ENCODE assay signal across 18 cellular contexts in the genomic region with DNA sequence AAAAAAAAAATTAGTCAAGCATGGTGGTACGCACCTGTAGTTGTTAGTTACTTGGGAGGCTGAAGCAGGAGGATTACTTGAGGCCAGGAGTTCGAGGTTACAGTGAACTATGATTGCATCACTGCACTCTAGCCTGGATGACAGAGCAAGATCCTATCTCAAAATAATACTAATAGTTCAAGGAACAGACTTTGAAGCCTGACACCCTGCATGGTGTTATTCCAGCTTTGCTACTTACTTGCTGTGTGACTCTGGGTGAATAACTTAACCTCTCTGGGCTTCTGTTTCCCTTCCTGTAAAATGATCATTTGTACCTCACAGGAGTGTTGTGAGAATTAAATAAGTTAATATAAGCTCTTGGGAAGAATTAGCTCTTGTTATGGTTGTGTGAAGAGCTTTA. TPM values are rescaled to one million over a fixed set of nuclear protein-coding genes. Genes with fewer than 3 reads are reported as not detected.
A peak's percentile ranks its signal among the peaks of the same experiment; 100 is the strongest.
DNase-seq lines count a peak whose midpoint lies in the region; ATAC-seq and TF ChIP-seq lines count a peak whose summit lies in the region.
"Had no signal": no experiment of that assay in that cellular context is flagged by ENCODE, and none has a peak within 500 bp of the region (broad histone marks: within the 10 kb centered on the region; RNA-seq: fewer than 3 reads in every experiment).

No MANE protein-coding gene starts in this region.

- H3K27me3 Mint-ChIP-seq in stimulated activated naive B cell treated with anti-CD40 and anti-IgM and Interleukin-4, amounts not matched to agents 10 μg/mL and 1 μg/mL and 100 μg/mL, for 72 hours = peaks cover 8 to 13% of the 10 kb centered on the region in 2 donors
- H3K27me3 Mint-ChIP-seq: CD4-positive, alpha-beta memory T cell had no signal

- no peaks in the 10 kb centered on the region for H3K36me3 ChIP-seq in BLaER1 treated with 17β-estradiol and CSF1 and Interleukin-3, amounts not matched to agents 10 nM and 100 nM
- no peaks in the 10 kb centered on the region for H3K36me3 ChIP-seq in IMR-90 (ENCODE audit: control insufficient read depth, insufficient read depth, low read length)

- no peaks in the 10 kb centered on the region for H3K36me3 Mint-ChIP-seq in stimulated activated naive B cell treated with anti-CD40 and anti-IgM and Interleukin-4, amounts not matched to agents 10 μg/mL and 1 μg/mL and 100 μg/mL, for 72 hours

- H4K91ac ChIP-seq in IMR-90 (ENCODE audit: insufficient read depth, low read depth, low read length) = no peak overlapping the region

- no peak overlapping the region for H3K23ac ChIP-seq in IMR-90 (ENCODE audit: low read depth, low read length)

- no peak overlapping the region for H4K8ac ChIP-seq in IMR-90 (ENCODE audit: low read depth in 2 of 2, low read length in 2 of 2)

- ATAC-seq in IMR-90 (ENCODE audit: low read depth) = no peak
- ATAC-seq in stimulated activated naive B cell treated with anti-CD40 and anti-IgM and Interleukin-4, amounts not matched to agents 10 μg/mL and 1 μg/mL and 100 μg/mL, for 72 hours (replicated peaks) = no peak
- no peak for ATAC-seq in GM21619 (IDR thresholded peaks at IDR 0.05; ENCODE audit: unreplicated experiment)
- ATAC-seq in HG03469 (IDR thresholded peaks at IDR 0.05; ENCODE audit: unreplicated experiment) = no peak
- no peak for ATAC-seq in HG02759 (IDR thresholded peaks at IDR 0.05; ENCODE audit: unreplicated experiment)

- peaks cover 0 to 8% of the 10 kb centered on the region in 2 experiments; a peak in 1 of 4 replicates for H3K79me1 ChIP-seq in IMR-90 (ENCODE audit: low read depth in 1 of 2, low read length in 2 of 2)

- H3K27me3 ChIP-seq in BLaER1 treated with 17β-estradiol and CSF1 and Interleukin-3, amounts not matched to agents 10 nM and 100 nM = peaks cover 0 to 8% (median 0%) of the 10 kb centered on the region in 11 experiments; a peak in 5 of 22 replicates
- H3K27me3 ChIP-seq in IMR-90 (ENCODE audit: control insufficient read depth, insufficient read depth, low read length) = no peaks in the 10 kb centered on the region

- dilution Hi-C loops in IMR-90 (cut with HindIII; ENCODE audit: low sequenced_read_pairs, unreplicated experiment) = no loop called here

- DNase-seq in IMR-90 = no peak
- peak; percentile 55 to 56 for DNase-seq in erythroblast (lab: John Stamatoyannopoulos, UW)
- no peak for DNase-seq in stimulated activated naive B cell treated with anti-CD40 and anti-IgM and Interleukin-4, amounts not matched to agents 10 μg/mL and 1 μg/mL and 100 μg/mL, for 72 hours
- no peak for DNase-seq in NCI-H2081 treated with DMSO at 0.1 percent for 48 hours (lab: John Stamatoyannopoulos, UW)
- DNase-seq: CD4-positive, alpha-beta memory T cell; DMS153; DMS79; GDM1; GOT3; H9; Karpas-422; KBM-7 had no signal

- WGBS in IMR-90 (ENCODE audit: extremely low coverage in 2 of 2, insufficient read length in 1 of 2), 2 experiments = no CpG with 5 or more reads among the region's 2 CpGs

- POLR2A ChIA-PET in IMR-90 (lab: Charles Lee; ENCODE audit: unreplicated experiment) = no interaction called here

- H3K9me1 ChIP-seq in IMR-90 (ENCODE audit: insufficient read depth, low read length) = no peaks in the 10 kb centered on the region

- TF ChIP-seq POLR2A in IMR-90 (IDR thresholded peaks at IDR 0.05; ENCODE audit: low read depth, low read length) = no peak
- TF ChIP-seq POLR2A in erythroblast (IDR thresholded peaks at IDR 0.05; ENCODE audit: low read length) = no peak

- H4K5ac ChIP-seq in IMR-90 (ENCODE audit: low read depth, low read length) = no peak overlapping the region

- TF ChIP-seq RAD21 in IMR-90 (IDR thresholded peaks at IDR 0.05; ENCODE audit: low read length) = no peak

- no peak overlapping the region for H3K56ac ChIP-seq in IMR-90 (ENCODE audit: extremely low read depth, insufficient read depth, low read length)

- no peaks in the 10 kb centered on the region for H3K9me3 Mint-ChIP-seq in stimulated activated naive B cell treated with anti-CD40 and anti-IgM and Interleukin-4, amounts not matched to agents 10 μg/mL and 1 μg/mL and 100 μg/mL, for 72 hours
- H3K9me3 Mint-ChIP-seq: H9 had no signal

- no peak overlapping the region for H3K4me3 ChIP-seq in BLaER1 treated with 17β-estradiol and CSF1 and Interleukin-3, amounts not matched to agents 10 nM and 100 nM
- H3K4me3 ChIP-seq in IMR-90 (ENCODE audit: insufficient read depth, low read depth, low read length) = no peak overlapping the region

- no TSS peak for BruUV-seq in IMR-90 (replicated peaks; lab: Mats Ljungman, UMichigan)

- peak overlapping the region in 7 of 11 experiments; percentile 11 to 48 (median 31); a peak in 6 of 22 replicates for H3K4me2 ChIP-seq in BLaER1 treated with 17β-estradiol and CSF1 and Interleukin-3, amounts not matched to agents 10 nM and 100 nM
- no peak overlapping the region for H3K4me2 ChIP-seq in IMR-90 (ENCODE audit: low read depth, low read length)

- H3K4me1 ChIP-seq in BLaER1 treated with 17β-estradiol and CSF1 and Interleukin-3, amounts not matched to agents 10 nM and 100 nM = peaks cover 15 to 62% (median 57%) of the 10 kb centered on the region in 10 experiments
- peaks cover 2% of the 10 kb centered on the region; the same call in 1 of the 2 replicates for H3K4me1 ChIP-seq in IMR-90 (ENCODE audit: control insufficient read depth, insufficient read depth, low read length)

- peaks cover 29 to 41% of the 10 kb centered on the region in 2 donors for H3K4me1 Mint-ChIP-seq in stimulated activated naive B cell treated with anti-CD40 and anti-IgM and Interleukin-4, amounts not matched to agents 10 μg/mL and 1 μg/mL and 100 μg/mL, for 72 hours

- CTCF ChIA-PET in IMR-90 (lab: Yijun Ruan, JAX) = interaction anchor here (1.4 kb wide), 1 partner anchor 14 kb away, joined by 3 read pairs; no protein-coding TSS in a partner anchor

- H2AK5ac ChIP-seq in IMR-90 (ENCODE audit: low read depth, low read length) = no peak overlapping the region

- H3K18ac ChIP-seq in IMR-90 (ENCODE audit: low read depth, low read length) = no peak overlapping the region

- H2AK9ac ChIP-seq in IMR-90 (replicated peaks; ENCODE audit: low read depth, low read length, poor library complexity) = no peak overlapping the region

- H3K9ac ChIP-seq in BLaER1 treated with 17β-estradiol and CSF1 and Interleukin-3, amounts not matched to agents 10 nM and 100 nM = 0 out of 22 replicates have a peak overlapping the region, but pooled peaks of 1 of the 11 experiments have one; percentile 29
- no peak overlapping the region for H3K9ac ChIP-seq in IMR-90 (ENCODE audit: low read depth, low read length)

- H2AFZ ChIP-seq in IMR-90 (replicated peaks; ENCODE audit: low read length, poor library complexity) = no peak overlapping the region

- no peak overlapping the region for H2BK20ac ChIP-seq in IMR-90 (ENCODE audit: low read depth, low read length)

- no peak overlapping the region for H3K14ac ChIP-seq in IMR-90 (replicated peaks; ENCODE audit: low read depth, low read length)

- no peak overlapping the region for H2BK5ac ChIP-seq in IMR-90 (ENCODE audit: low read depth, low read length, poor library complexity, severe bottlenecking)

- H3K27ac Mint-ChIP-seq in stimulated activated naive B cell treated with anti-CD40 and anti-IgM and Interleukin-4, amounts not matched to agents 10 μg/mL and 1 μg/mL and 100 μg/mL, for 72 hours = peak overlapping the region; percentile 7
- H3K27ac Mint-ChIP-seq: H9 had no signal

- no peak overlapping the region for H2BK120ac ChIP-seq in IMR-90 (ENCODE audit: low read depth, low read length)

- H3K9me3 ChIP-seq in BLaER1 treated with 17β-estradiol and CSF1 and Interleukin-3, amounts not matched to agents 10 nM and 100 nM (replicated peaks in 1 of 11) = no peaks in the 10 kb centered on the region
- no peaks in the 10 kb centered on the region for H3K9me3 ChIP-seq in IMR-90 (ENCODE audit: control insufficient read depth, insufficient read depth, low read length)

- H3K4ac ChIP-seq in IMR-90 (ENCODE audit: low read depth, low read length) = no peak overlapping the region

- peaks cover 0 to 13% (median 7%) of the 10 kb centered on the region in 11 experiments; a peak in 13 of 22 replicates for H4K20me1 ChIP-seq in BLaER1 treated with 17β-estradiol and CSF1 and Interleukin-3, amounts not matched to agents 10 nM and 100 nM
- H4K20me1 ChIP-seq in IMR-90 (ENCODE audit: insufficient read depth, low read length) = peaks cover 15% of the 10 kb centered on the region; the same call in 1 of the 2 replicates

- no peak overlapping the region for H3K27ac ChIP-seq in BLaER1 treated with 17β-estradiol and CSF1 and Interleukin-3, amounts not matched to agents 10 nM and 100 nM
- no peak overlapping the region for H3K27ac ChIP-seq in IMR-90 (ENCODE audit: insufficient read depth, low read length)
- H3K27ac ChIP-seq: C4-2B had no signal

- in situ Hi-C loops in IMR-90 (cut with MboI; ENCODE audit: low sequenced_read_pairs) = no loop called here

- no peak overlapping the region for H2BK15ac ChIP-seq in IMR-90 (ENCODE audit: low read depth, low read length)

- intact Hi-C loops in IMR-90 (cut with micrococcal nuclease) = no loop called here

- TF ChIP-seq CTCF in IMR-90 (conservative IDR thresholded peaks at IDR 0.05; ENCODE audit: low read depth, low read length) = no peak

- H3K4me3 Mint-ChIP-seq in stimulated activated naive B cell treated with anti-CD40 and anti-IgM and Interleukin-4, amounts not matched to agents 10 μg/mL and 1 μg/mL and 100 μg/mL, for 72 hours = no peak overlapping the region
- H3K4me3 Mint-ChIP-seq: B cell; CD4-positive, alpha-beta memory T cell; H9 had no signal

TF ChIP-seq in IMR-90, 13 proteins besides CTCF, POLR2A, EP300 and RAD21 (continues in another document):
- no peak for TF ChIP-seq RCOR1 (IDR thresholded peaks at IDR 0.05; ENCODE audit: insufficient replicate concordance, low read length)

RNA-seq across cellular contexts. Expression of a gene that starts 3.5 kb away (rescaled TPM):
- total RNA-seq in IMR-90 (2012; rRNA removed) = 11.1 and 31.9 TPM in 2 replicates
- polyA plus RNA-seq in IMR-90 (2012; rRNA removed) = 15.6 and 60.1 TPM in 2 replicates
- 52.4 and 90.3 TPM in 2 replicates for polyA plus RNA-seq in IMR-90 (2012; cell fraction: cytosol; rRNA removed)
- polyA plus RNA-seq in IMR-90 (2012; cell fraction: nucleus; rRNA removed; ENCODE audit: low replicate concordance) = 982 and 1,348 TPM in 2 replicates

RNA-seq across cellular contexts. Expression of a gene that starts 32.6 kb away (rescaled TPM):
- total RNA-seq in IMR-90 (2012; rRNA removed) = 5.3 and 5.7 TPM in 2 replicates
- 17.4 and 19.4 TPM in 2 replicates for polyA plus RNA-seq in IMR-90 (2012; rRNA removed)
- 16.9 and 38.3 TPM in 2 replicates for polyA plus RNA-seq in IMR-90 (2012; cell fraction: cytosol; rRNA removed)
- polyA plus RNA-seq in IMR-90 (2012; cell fraction: nucleus; rRNA removed; ENCODE audit: low replicate concordance) = 11.9 and 20.0 TPM in 2 replicates

RNA-seq across cellular contexts. Expression of a gene that starts 34.0 kb away (rescaled TPM):
- 0.56 and 0.90 TPM in 2 replicates for total RNA-seq in IMR-90 (2012; rRNA removed)
- 1.6 TPM in 2 replicates for polyA plus RNA-seq in IMR-90 (2012; rRNA removed)
- polyA plus RNA-seq in IMR-90 (2012; cell fraction: cytosol; rRNA removed) = 2.0 and 2.9 TPM in 2 replicates
- 3.4 and 4.5 TPM in 2 replicates for polyA plus RNA-seq in IMR-90 (2012; cell fraction: nucleus; rRNA removed; ENCODE audit: low replicate concordance)

RNA-seq across cellular contexts. Expression of a gene that starts 40.6 kb away (rescaled TPM):
- total RNA-seq in IMR-90 (2012; rRNA removed) = 76.9 and 84.2 TPM in 2 replicates
- polyA plus RNA-seq in IMR-90 (2012; rRNA removed) = 132 and 153 TPM in 2 replicates
- 113 and 118 TPM in 2 replicates for polyA plus RNA-seq in IMR-90 (2012; cell fraction: cytosol; rRNA removed)
- 152 and 183 TPM in 2 replicates for polyA plus RNA-seq in IMR-90 (2012; cell fraction: nucleus; rRNA removed; ENCODE audit: low replicate concordance)

RNA-seq across cellular contexts. Expression of a gene that starts 43.0 kb away (rescaled TPM):
- total RNA-seq in IMR-90 (2012; rRNA removed) = 61.1 and 66.9 TPM in 2 replicates
- polyA plus RNA-seq in IMR-90 (2012; rRNA removed) = 88.8 and 126 TPM in 2 replicates
- 92.1 and 92.3 TPM in 2 replicates for polyA plus RNA-seq in IMR-90 (2012; cell fraction: cytosol; rRNA removed)
- 91.0 and 119 TPM in 2 replicates for polyA plus RNA-seq in IMR-90 (2012; cell fraction: nucleus; rRNA removed; ENCODE audit: low replicate concordance)

Comparison
In these comparisons a context has a peak if more than half of its experiments do, and no peak if none do; other contexts are left out.
1. DNase-seq: peak in erythroblast (2 of 2); none in IMR-90 (single experiment), stimulated activated naive B cell treated with anti-CD40 and anti-IgM and Interleukin-4, amounts not matched to agents 10 μg/mL and 1 μg/mL and 100 μg/mL, for 72 hours (single experiment) and NCI-H2081 treated with DMSO at 0.1 percent for 48 hours (single experiment).